8 cellular contexts compared by ENCODE assay signal in the genomic region with DNA sequence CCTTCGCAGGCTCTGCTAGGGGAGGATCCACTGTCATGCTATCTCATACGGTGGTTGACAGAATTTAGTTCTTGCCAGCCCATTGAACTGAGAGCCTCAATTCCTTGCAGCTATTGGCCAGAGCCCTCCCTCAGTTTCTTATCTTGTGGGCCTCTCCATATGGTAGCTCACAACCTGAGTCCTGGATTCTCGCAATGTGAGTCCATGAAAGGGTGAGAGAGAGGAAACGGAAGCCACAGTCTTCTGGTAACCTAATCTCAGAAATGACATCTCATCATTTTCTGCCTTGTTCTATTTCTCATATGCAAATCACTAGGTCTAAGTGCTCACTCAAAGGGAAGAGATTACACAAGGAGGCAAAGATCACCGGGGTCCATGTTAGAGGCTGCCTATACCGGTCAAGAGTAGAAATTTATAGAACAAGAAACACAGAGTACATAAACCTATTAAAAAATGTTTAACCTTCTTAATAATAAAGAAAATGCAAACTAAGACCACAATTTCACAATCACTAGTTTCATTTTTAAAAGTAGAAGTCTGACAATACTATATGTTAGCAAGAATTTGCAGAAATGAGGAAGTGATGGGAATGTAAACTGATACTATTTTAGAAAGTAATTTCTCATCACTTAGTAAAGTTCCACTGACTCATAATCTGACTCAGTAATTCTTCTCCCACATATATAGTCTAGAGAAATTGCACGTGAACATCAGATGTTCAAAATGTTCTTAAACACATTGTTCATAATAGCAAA.
DNase-seq lines count a peak whose midpoint lies in the region; ATAC-seq, FAIRE-seq and TF ChIP-seq lines count a peak whose summit lies in the region.

No MANE protein-coding gene starts in this region.

- no peaks in the 10 kb centered on the region for H4K20me1 ChIP-seq in Karpas-422 (ENCODE audit: insufficient read depth, low read depth, low read length)

- H3K4me2 ChIP-seq in Karpas-422 (ENCODE audit: low read depth, low read length, poor library complexity, severe bottlenecking): peak overlapping the region; percentile 76

- FAIRE-seq in GM18507 (lab: Jason Lieb, UNC): peak; percentile 95

- H3K27ac Mint-ChIP-seq in dendritic cell treated with granulocyte-macrophage colony-stimulating factor and Interleukin-4, amounts not matched to agents 40 ng/mL and 50 ng/mL, for 4 days: peak overlapping the region; percentile 82

- DNase-seq in GM18507 (ENCODE audit: extremely low spot score, insufficient read length, low read depth): no peak
- peak; percentile 20 for DNase-seq in H4 (ENCODE audit: low spot score)
- DNase-seq in Karpas-422: peak; percentile 95
- DNase-seq in NCI-H524 (lab: John Stamatoyannopoulos, UW): no peak
- DNase-seq in left colon: no peak
- DNase-seq in cerebellar cortex (ENCODE audit: low spot score): no peak
- DNase-seq in HEK293T (ENCODE audit: extremely low spot score): no peak

- H3K27ac ChIP-seq in Karpas-422 (ENCODE audit: low read length): peak overlapping the region; percentile 98

- H3K36me3 ChIP-seq in Karpas-422 (ENCODE audit: insufficient read depth, low read length): no peaks in the 10 kb centered on the region

- H3K9ac ChIP-seq in Karpas-422 (ENCODE audit: low read length): peak overlapping the region; percentile 64

- H3K4me1 ChIP-seq in Karpas-422 (ENCODE audit: low read length): peaks cover 51% of the 10 kb centered on the region

- H3K27me3 Mint-ChIP-seq in dendritic cell treated with granulocyte-macrophage colony-stimulating factor and Interleukin-4, amounts not matched to agents 40 ng/mL and 50 ng/mL, for 4 days: peaks cover 24% of the 10 kb centered on the region

- POLR2A ChIA-PET in HEK293T (lab: Yijun Ruan, JAX): no interaction called here

- H3K9me2 ChIP-seq in Karpas-422 (replicated peaks; ENCODE audit: insufficient read depth, low read length): no peaks in the 10 kb centered on the region

- H3K79me2 ChIP-seq in Karpas-422 (ENCODE audit: low read length): no peaks in the 10 kb centered on the region

- intact Hi-C loops in dendritic cell treated with granulocyte-macrophage colony-stimulating factor and Interleukin-4, amounts not matched to agents 40 ng/mL and 50 ng/mL, for 4 days (cut with micrococcal nuclease): loop anchor here (10.0 kb wide), 1 partner anchor 395 kb away; no protein-coding TSS in a partner anchor
- intact Hi-C loops in left colon (cut with DNase I, micrococcal nuclease): loop anchor here in 1 of 2 donors (10.0 kb wide), 1 partner anchor 625 kb away; no protein-coding TSS in a partner anchor

- peak overlapping the region; percentile 52 for H3K4me3 ChIP-seq in Karpas-422 (ENCODE audit: low read length)

- CTCF ChIA-PET in HEK293T (lab: Yijun Ruan, JAX): no interaction called here

- no peaks in the 10 kb centered on the region for H3K9me3 ChIP-seq in Karpas-422 (ENCODE audit: low read length)

- no peaks in the 10 kb centered on the region for H3K36me3 Mint-ChIP-seq in dendritic cell treated with granulocyte-macrophage colony-stimulating factor and Interleukin-4, amounts not matched to agents 40 ng/mL and 50 ng/mL, for 4 days (ENCODE audit: low read depth)

- H3K27me3 ChIP-seq in Karpas-422 (ENCODE audit: low read length): no peaks in the 10 kb centered on the region

- H3K9me3 Mint-ChIP-seq in dendritic cell treated with granulocyte-macrophage colony-stimulating factor and Interleukin-4, amounts not matched to agents 40 ng/mL and 50 ng/mL, for 4 days: peaks cover 8% of the 10 kb centered on the region

- H3K4me1 Mint-ChIP-seq in dendritic cell treated with granulocyte-macrophage colony-stimulating factor and Interleukin-4, amounts not matched to agents 40 ng/mL and 50 ng/mL, for 4 days (ENCODE audit: low read depth): peaks cover 12% of the 10 kb centered on the region

- H3K4me3 Mint-ChIP-seq in dendritic cell treated with granulocyte-macrophage colony-stimulating factor and Interleukin-4, amounts not matched to agents 40 ng/mL and 50 ng/mL, for 4 days: peak overlapping the region; percentile 61

- no peak for ATAC-seq in left colon

- no peak overlapping the region for H2AFZ ChIP-seq in Karpas-422 (ENCODE audit: low read length)

TF ChIP-seq in HEK293T, 16 proteins besides CTCF, POLR2A, EP300 and RAD21:
- TF ChIP-seq TARDBP (IDR thresholded peaks at IDR 0.05) (no peak), SUZ12 (IDR thresholded peaks at IDR 0.05) (no peak), BHLHE40 (IDR thresholded peaks at IDR 0.05; ENCODE audit: borderline replicate concordance) (no peak), HDGF (IDR thresholded peaks at IDR 0.05; ENCODE audit: borderline replicate concordance) (no peak), CTBP1 (IDR thresholded peaks at IDR 0.05; ENCODE audit: borderline replicate concordance) (no peak), FOXM1 (IDR thresholded peaks at IDR 0.05; ENCODE audit: borderline replicate concordance) (no peak), ELF4 (IDR thresholded peaks at IDR 0.05) (no peak), FOXK2 (IDR thresholded peaks at IDR 0.05) (no peak)

Comparison
In these comparisons a context has a peak if more than half of its experiments do, and no peak if none do; other contexts are left out.
1. DNase-seq: peak in H4 (single experiment) and Karpas-422 (single experiment); none in GM18507 (single experiment), NCI-H524 (0 of 2), left colon (0 of 2), cerebellar cortex (single experiment) and HEK293T (single experiment).